Comparison of ENCODE assay signal across 13 cellular contexts in genomic region chr7:127907638-127908040, GRCh38.
DNase-seq lines count a peak whose midpoint lies in the region; ATAC-seq, FAIRE-seq and TF ChIP-seq lines count a peak whose summit lies in the region.
"Had no signal": no experiment of that assay in that cellular context is flagged by ENCODE, and none has a peak within 500 bp of the region (broad histone marks: within the 10 kb centered on the region; RNA-seq: fewer than 3 reads in every experiment).

No MANE protein-coding gene starts in this region.

- TF ChIP-seq CTCF in GM12878 (IDR thresholded peaks at IDR 0.05 in 2 of 3, conservative IDR thresholded peaks at IDR 0.05 in 1 of 3; ENCODE audit: control insufficient read depth in 2 of 3, extremely low read depth in 1 of 3, insufficient read depth in 1 of 3, low read depth in 3 of 3, low read length in 3 of 3), result no peak
- TF ChIP-seq CTCF in mucosa of descending colon (IDR thresholded peaks at IDR 0.05), result no peak

- RAD21 ChIA-PET in GM12878 (lab: Charles Lee; ENCODE audit: unreplicated experiment), result no interaction called here

- H3K27me3 ChIP-seq in Karpas-422 (ENCODE audit: low read length) (no peaks in the 10 kb centered on the region), GM12878 (replicated peaks in 1 of 2; ENCODE audit: control insufficient read depth in 2 of 2, insufficient read depth in 2 of 2, low read length in 1 of 2) (no peaks in the 10 kb centered on the region)

- TF ChIP-seq RAD21 in GM12878 (IDR thresholded peaks at IDR 0.05; ENCODE audit: insufficient read depth, low read depth, low read length), result no peak

- no TSS peak for BruUV-seq in GM12878 (replicated peaks; lab: Mats Ljungman, UMichigan)

- H3K36me3 ChIP-seq in Karpas-422 (ENCODE audit: insufficient read depth, low read length) (peaks cover 11% of the 10 kb centered on the region), GM12878 (ENCODE audit: control insufficient read depth in 2 of 2, insufficient read depth in 2 of 2, low read length in 1 of 2) (peaks cover 3 to 9% of the 10 kb centered on the region in 2 experiments; a peak in 3 of 4 replicates), mucosa of descending colon (ENCODE audit: low read depth) (no peaks in the 10 kb centered on the region)

- H3K27ac ChIP-seq in Karpas-422 (ENCODE audit: low read length), result peak overlapping the region; percentile 86
- no peak overlapping the region; the same call in 1 of the 2 replicates for H3K27ac ChIP-seq in GM12878 (ENCODE audit: control insufficient read depth, insufficient read depth)

- TF ChIP-seq POLR2A in GM12878 (IDR thresholded peaks at IDR 0.05; ENCODE audit: low read depth, low read length) (no peak), H54 (IDR thresholded peaks at IDR 0.05; ENCODE audit: low read depth, low read length) (no peak)

- no peak for TF ChIP-seq EP300 in GM12878 (IDR thresholded peaks at IDR 0.05; ENCODE audit: borderline replicate concordance in 1 of 2, control insufficient read depth in 1 of 2, low read depth in 2 of 2, low read length in 2 of 2)

- ATAC-seq in GM12878 (peak; percentile 18; the same call in 2 of the 3 replicates), mucosa of descending colon (peak; percentile 89), GM19328 (IDR thresholded peaks at IDR 0.05; ENCODE audit: unreplicated experiment) (no peak), GM21528 (IDR thresholded peaks at IDR 0.05; ENCODE audit: low FRiP score, unreplicated experiment) (no peak)
- ATAC-seq: CD8-positive, alpha-beta T cell had no signal

- H3K9ac ChIP-seq in Karpas-422 (ENCODE audit: low read length), result no peak overlapping the region
- H3K9ac ChIP-seq in GM12878 (ENCODE audit: control insufficient read depth, insufficient read depth, low read length), result no peak overlapping the region

- 20% methylated on average over 3 of the region's 3 CpGs for WGBS in GM12878 (ENCODE audit: insufficient coverage, insufficient replicate concordance, low lambda C conversion rate, missing lambda C conversion rate)

- H3K4me3 ChIP-seq in Karpas-422 (ENCODE audit: low read length) (no peak overlapping the region), GM12878 (no peak overlapping the region), mucosa of descending colon (no peak overlapping the region)

- no peak overlapping the region for H2AFZ ChIP-seq in Karpas-422 (ENCODE audit: low read length)
- H2AFZ ChIP-seq in GM12878 (ENCODE audit: control insufficient read depth, low read depth, low read length), result no peak overlapping the region

- DNase-seq in Daoy (ENCODE audit: low read depth), result peak; percentile 24
- no peak for DNase-seq in Karpas-422
- DNase-seq in GM12878 (ENCODE audit: low read depth, low spot score), result no peak
- peak in 1 of 3 donors; percentile 29 for DNase-seq in mucosa of descending colon
- no peak for DNase-seq in OCI-M2 (lab: John Stamatoyannopoulos, UW; ENCODE audit: unreplicated experiment)
- no peak for DNase-seq in H54 (ENCODE audit: insufficient read length, low spot score)
- DNase-seq: CD8-positive, alpha-beta T cell; H9; hypothalamus; NCI-H187 treated with DMSO at 0.1 percent for 48 hours; stimulated activated CD4-positive, alpha-beta T cell treated with anti-CD3 and anti-CD28 coated beads, Interleukin-4, amount 100 ng/mL, for 24 hours had no signal

- POLR2A ChIA-PET in GM12878 (lab: Charles Lee), result no interaction called here

- peaks cover 86% of the 10 kb centered on the region for H3K79me2 ChIP-seq in Karpas-422 (ENCODE audit: low read length)
- H3K79me2 ChIP-seq in GM12878 (ENCODE audit: control insufficient read depth, insufficient read depth, low read length), result peaks cover 17% of the 10 kb centered on the region

- H3K9me3 ChIP-seq in Karpas-422 (ENCODE audit: low read length) (no peaks in the 10 kb centered on the region), GM12878 (replicated peaks; ENCODE audit: control insufficient read depth, insufficient read depth, low read length) (no peaks in the 10 kb centered on the region), mucosa of descending colon (no peaks in the 10 kb centered on the region)

- H3K4me1 ChIP-seq in Karpas-422 (ENCODE audit: low read length) (peaks cover 70% of the 10 kb centered on the region), GM12878 (ENCODE audit: control insufficient read depth, insufficient read depth, low read length) (peaks cover 46% of the 10 kb centered on the region), mucosa of descending colon (ENCODE audit: low read depth) (peaks cover 35% of the 10 kb centered on the region)

- H3K4me2 ChIP-seq in Karpas-422 (ENCODE audit: low read depth, low read length, poor library complexity, severe bottlenecking), result no peak overlapping the region
- H3K4me2 ChIP-seq in GM12878 (ENCODE audit: control insufficient read depth, insufficient read depth), result 0 out of 2 replicates have a peak overlapping the region, but pooled peaks have one; percentile 17

- SMC1A ChIA-PET in GM12878 (lab: Charles Lee; ENCODE audit: uncharacterized antibody, unreplicated experiment), result interaction anchor here (1.5 to 2.9 kb wide), 4 partner anchors 9 to 52 kb away, joined by 3 to 7 read pairs (median 4); no protein-coding TSS in a partner anchor

- H4K20me1 ChIP-seq in Karpas-422 (ENCODE audit: insufficient read depth, low read depth, low read length), result no peaks in the 10 kb centered on the region
- no peaks in the 10 kb centered on the region for H4K20me1 ChIP-seq in GM12878 (ENCODE audit: control insufficient read depth, insufficient read depth)

- intact Hi-C loops in GM12878 (cut with micrococcal nuclease; ENCODE audit: unreplicated experiment) (no loop called here), mucosa of descending colon (cut with DNase I, micrococcal nuclease) (no loop called here)

- H3K9me2 ChIP-seq in Karpas-422 (replicated peaks; ENCODE audit: insufficient read depth, low read length), result no peaks in the 10 kb centered on the region

- CTCF ChIA-PET in GM12878 (lab: Yijun Ruan, JAX), result no interaction called here

- in situ Hi-C loops in GM12878 (cut with MboI), result no loop called here

- FAIRE-seq in GM12878 (lab: Jason Lieb, UNC) (no peak), H54 (lab: Jason Lieb, UNC) (no peak)

TF ChIP-seq in GM12878, 131 proteins besides CTCF, POLR2A, EP300 and RAD21:
- TF ChIP-seq RUNX3 (IDR thresholded peaks at IDR 0.05; ENCODE audit: low read length) (0 out of 2 replicates have a peak, but pooled peaks have one; percentile 28), ZZZ3 (IDR thresholded peaks at IDR 0.05; ENCODE audit: control insufficient read depth, insufficient read length, low read depth) (no peak)

Comparison
In these comparisons a context has a peak if more than half of its experiments do, and no peak if none do; other contexts are left out.
1. ATAC-seq: peak in GM12878 (single experiment) and mucosa of descending colon (single experiment); none in GM19328 (single experiment) and GM21528 (single experiment).